ENCODE assay signal across 17 cellular contexts in the genomic region with DNA sequence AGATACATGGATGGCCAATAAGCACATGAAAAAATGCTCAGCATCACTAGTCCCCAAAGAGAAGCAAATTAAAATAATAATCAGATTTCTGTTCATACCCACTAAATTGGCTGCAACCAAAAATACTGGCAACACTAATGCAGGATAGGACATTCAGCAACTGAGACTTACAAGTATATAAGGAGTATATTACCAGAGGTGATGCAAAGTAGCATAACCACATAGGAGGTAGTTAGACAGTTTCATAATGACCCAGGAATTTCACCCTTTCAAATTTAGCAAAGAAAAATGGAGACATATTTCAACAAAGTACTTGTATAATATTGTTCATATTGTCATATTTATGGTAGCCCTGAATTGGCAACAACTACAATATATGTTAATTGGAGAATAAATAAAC.
"Had no signal": no experiment of that assay in that cellular context is flagged by ENCODE, and none has a peak within 500 bp of the region (broad histone marks: within the 10 kb centered on the region; RNA-seq: fewer than 3 reads in every experiment).

No MANE protein-coding gene starts in this region.

- H3K4me3 Mint-ChIP-seq: activated T-cell treated with anti-CD3 and anti-CD28 coated beads, Interleukin-2, amount 50 U/mL, for 72 hours; central memory CD8-positive, alpha-beta T cell; memory B cell; neural crest cell had no signal

- H3K27me3 Mint-ChIP-seq: central memory CD8-positive, alpha-beta T cell; progenitor cell of endocrine pancreas had no signal

- H3K36me3 ChIP-seq: thyroid gland, WERI-Rb-1 had no signal

- H3K27ac Mint-ChIP-seq: activated T-cell treated with anti-CD3 and anti-CD28 coated beads, Interleukin-2, amount 50 U/mL, for 72 hours; memory B cell; progenitor cell of endocrine pancreas had no signal

- H3K4me1 Mint-ChIP-seq: central memory CD8-positive, alpha-beta T cell; neural crest cell had no signal

- H3K9me3 Mint-ChIP-seq: activated T-cell treated with anti-CD3 and anti-CD28 coated beads, Interleukin-2, amount 50 U/mL, for 72 hours; central memory CD8-positive, alpha-beta T cell; memory B cell; neural crest cell had no signal

- ATAC-seq: activated T-cell treated with anti-CD3 and anti-CD28 coated beads, Interleukin-2, amount 50 U/mL, for 72 hours; left ventricle myocardium superior had no signal

- H3K9me3 ChIP-seq: thyroid gland had no signal

- H3K27ac ChIP-seq: coronary artery, thyroid gland, WERI-Rb-1 had no signal

- H3K36me3 Mint-ChIP-seq: memory B cell had no signal

- DNase-seq: activated CD4-positive, alpha-beta T cell treated with anti-CD3 and anti-CD28 coated beads for 1 hour; activated effector memory CD4-positive, alpha-beta T cell treated with anti-CD3 and anti-CD28 coated beads, Interleukin-2, amount 50 U/mL, for 16 hours; activated naive CD4-positive, alpha-beta T cell treated with anti-CD3 and anti-CD28 coated beads, Interleukin-2, amount 50 U/mL, for 16 hours; activated T-cell treated with anti-CD3 and anti-CD28 coated beads, Interleukin-2, amount 50 U/mL, for 72 hours; aorta; erythroblast; head of caudate nucleus; left ventricle myocardium superior; stimulated activated CD8-positive, alpha-beta memory T cell treated with anti-CD3 and anti-CD28 coated beads, Interleukin-4, amount 100 ng/mL, for 48 hours; stimulated activated naive CD4-positive, alpha-beta T cell; thyroid gland; WERI-Rb-1 had no signal

- H3K4me3 ChIP-seq: coronary artery, thyroid gland had no signal

- H3K27me3 ChIP-seq: thyroid gland had no signal
